ENCODE assay signal across 1 cellular context in genomic region chr10:70418229-70418628, GRCh38.
TF ChIP-seq lines count a peak whose summit lies in the region.

No MANE protein-coding gene starts in this region.

TF ChIP-seq in A549, 52 proteins besides CTCF, POLR2A, EP300 and RAD21 (continued from another document):
- TF ChIP-seq REST (IDR thresholded peaks at IDR 0.05) (no peak), MAFK (IDR thresholded peaks at IDR 0.05; ENCODE audit: partially characterized antibody) (no peak), ZFP36 (IDR thresholded peaks at IDR 0.05; ENCODE audit: borderline replicate concordance, partially characterized antibody) (no peak), SREBF2 (IDR thresholded peaks at IDR 0.05) (no peak), MAZ (IDR thresholded peaks at IDR 0.05; ENCODE audit: borderline replicate concordance, low read depth, low read length) (no peak), PBX3 (IDR thresholded peaks at IDR 0.05) (no peak), GATA3 (IDR thresholded peaks at IDR 0.05; ENCODE audit: borderline replicate concordance) (no peak)
- TF ChIP-seq, protein P1, sequence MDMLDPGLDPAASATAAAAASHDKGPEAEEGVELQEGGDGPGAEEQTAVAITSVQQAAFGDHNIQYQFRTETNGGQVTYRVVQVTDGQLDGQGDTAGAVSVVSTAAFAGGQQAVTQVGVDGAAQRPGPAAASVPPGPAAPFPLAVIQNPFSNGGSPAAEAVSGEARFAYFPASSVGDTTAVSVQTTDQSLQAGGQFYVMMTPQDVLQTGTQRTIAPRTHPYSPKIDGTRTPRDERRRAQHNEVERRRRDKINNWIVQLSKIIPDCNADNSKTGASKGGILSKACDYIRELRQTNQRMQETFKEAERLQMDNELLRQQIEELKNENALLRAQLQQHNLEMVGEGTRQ (IDR thresholded peaks at IDR 0.05), result no peak
TF ChIP-seq in A549: peak in this region for 0.
